Comparison of ENCODE assay signal across 19 cellular contexts in genomic region chr5:15720515-15720914, GRCh38.
DNase-seq lines count a peak whose midpoint lies in the region; ATAC-seq, FAIRE-seq and TF ChIP-seq lines count a peak whose summit lies in the region.
"Had no signal": no experiment of that assay in that cellular context is flagged by ENCODE, and none has a peak within 500 bp of the region (broad histone marks: within the 10 kb centered on the region; RNA-seq: fewer than 3 reads in every experiment).

No MANE protein-coding gene starts in this region.

- H3K9me3 ChIP-seq in HUES6 (ENCODE audit: control insufficient read depth, insufficient read depth, low read depth, low read length), result peaks cover 2% of the 10 kb centered on the region; the same call in 1 of the 2 replicates
- H3K9me3 ChIP-seq: BLaER1 had no signal

- H3K9ac ChIP-seq in HUES6 (ENCODE audit: low read length), result no peak overlapping the region
- H3K9ac ChIP-seq: BLaER1 had no signal

- no peak for FAIRE-seq in bronchial epithelial cell (lab: Jason Lieb, UNC)
- FAIRE-seq in frontal cortex (lab: Jason Lieb, UNC), result peak; percentile 88
- FAIRE-seq: D721Med, GM12878, GM19239 had no signal

- H3K27me3 ChIP-seq in HUES6 (ENCODE audit: control insufficient read depth, insufficient read depth, low read length) (no peaks in the 10 kb centered on the region), bronchial epithelial cell (ENCODE audit: control insufficient read depth, insufficient read depth, low read length) (no peaks in the 10 kb centered on the region)
- H3K27me3 ChIP-seq: BLaER1 had no signal

- no peak overlapping the region for H3K4me3 ChIP-seq in HUES6 (ENCODE audit: low read depth, low read length)
- no peak overlapping the region for H3K4me3 ChIP-seq in bronchial epithelial cell (ENCODE audit: low read depth, low read length)
- H3K4me3 ChIP-seq: BLaER1, GM12878, GM23338 had no signal

- H3K4me1 ChIP-seq in HUES6 (ENCODE audit: control insufficient read depth, insufficient read depth, low read length), result peaks cover 29% of the 10 kb centered on the region
- H3K4me1 ChIP-seq: BLaER1 had no signal

- no peak for TF ChIP-seq CTCF in bronchial epithelial cell (IDR thresholded peaks at IDR 0.05; ENCODE audit: insufficient read depth, low read length, severe bottlenecking)

- H3K27ac ChIP-seq in HUES6 (ENCODE audit: low read depth, low read length), result 0 out of 2 replicates have a peak overlapping the region, but pooled peaks have one; percentile 8
- H3K27ac ChIP-seq: BLaER1, C4-2B had no signal

- ATAC-seq in HG02885 (IDR thresholded peaks at IDR 0.05; ENCODE audit: poor library complexity, unreplicated experiment) (no peak), HG03565 (IDR thresholded peaks at IDR 0.05; ENCODE audit: unreplicated experiment) (no peak), HG03342 (IDR thresholded peaks at IDR 0.05; ENCODE audit: unreplicated experiment) (no peak)
- ATAC-seq: GM12878 had no signal

- DNase-seq in HCEC 1CT (peak; percentile 16), bronchial epithelial cell (ENCODE audit: low read depth) (peak; percentile 46), frontal cortex (ENCODE audit: low spot score in 2 of 2) (no peak)
- no peak for DNase-seq in stimulated activated CD4-positive, alpha-beta T cell treated with anti-CD3 and anti-CD28 coated beads, Interleukin-15, amount 100 ng/mL, for 24 hours
- DNase-seq: CD4-positive, CD25-positive, alpha-beta regulatory T cell; CD8-positive, alpha-beta memory T cell; DMS79; GDM1; H9 had no signal

- H3K36me3 ChIP-seq in HUES6 (ENCODE audit: control insufficient read depth, insufficient read depth, low read length) (no peaks in the 10 kb centered on the region), bronchial epithelial cell (ENCODE audit: control insufficient read depth, insufficient read depth, low read length) (no peaks in the 10 kb centered on the region)
- H3K36me3 ChIP-seq: BLaER1 had no signal

Comparison
In these comparisons a context has a peak if more than half of its experiments do, and no peak if none do; other contexts are left out.
1. DNase-seq: peak in HCEC 1CT (single experiment) and bronchial epithelial cell (single experiment); none in frontal cortex (0 of 2) and stimulated activated CD4-positive, alpha-beta T cell treated with anti-CD3 and anti-CD28 coated beads, Interleukin-15, amount 100 ng/mL, for 24 hours (single experiment).